Comparison of ENCODE assay signal across 8 cellular contexts in the genomic region with DNA sequence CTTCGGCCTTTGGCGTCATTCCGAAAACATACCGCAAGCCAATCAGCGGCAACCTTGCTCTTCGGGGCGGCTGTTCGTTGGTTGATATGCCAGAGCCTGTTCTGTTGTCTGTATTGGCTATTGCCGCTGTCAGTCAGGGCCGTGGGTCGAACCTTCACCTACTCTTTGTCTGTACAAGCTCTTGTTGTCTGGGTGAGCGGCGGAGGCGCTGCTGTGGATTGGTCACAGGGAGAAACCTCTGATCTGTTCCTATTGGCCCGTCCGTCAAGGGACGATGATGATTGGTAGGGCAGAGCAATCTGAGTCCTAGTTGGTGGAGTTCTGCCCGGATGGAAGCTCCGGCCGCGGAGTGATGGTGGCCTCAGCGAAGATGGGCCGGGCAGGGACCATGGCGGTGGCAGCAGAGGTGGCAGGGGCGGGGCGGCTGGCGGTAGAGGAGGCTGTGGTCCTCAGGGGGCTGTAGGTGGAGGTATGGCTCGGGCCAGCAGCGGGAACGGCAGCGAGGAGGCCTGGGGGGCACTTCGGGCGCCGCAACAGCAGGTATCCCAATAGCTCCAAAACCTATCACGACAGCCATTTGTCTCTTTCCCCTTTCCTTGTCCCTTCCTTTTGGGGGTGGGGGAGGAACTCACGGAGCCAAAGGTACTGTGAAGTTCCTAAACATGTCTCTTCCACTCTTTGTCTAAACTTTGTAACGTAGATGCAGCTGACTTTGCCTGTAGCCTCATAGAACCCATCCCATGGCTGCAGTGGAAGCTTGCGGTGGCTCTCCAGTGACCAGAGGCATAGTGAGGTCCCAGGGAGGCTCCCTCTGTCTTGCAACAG. TPM values are rescaled to one million over a fixed set of nuclear protein-coding genes. Genes with fewer than 3 reads are reported as not detected.
A peak's percentile ranks its signal among the peaks of the same experiment; 100 is the strongest.
DNase-seq lines count a peak whose midpoint lies in the region; ATAC-seq, FAIRE-seq and TF ChIP-seq lines count a peak whose summit lies in the region.

A gene (plus strand): TSS at position 307 of the 825 bp plus-strand sequence. CDS start 165 bp downstream, at position 472.

- TF ChIP-seq CTCF in AG09309 (IDR thresholded peaks at IDR 0.05; ENCODE audit: control insufficient read depth, insufficient read depth, low read depth, low read length, missing control alignments): no peak

- ATAC-seq in GM19035 (IDR thresholded peaks at IDR 0.05; ENCODE audit: unreplicated experiment) (peak; percentile 76), HG03378 (IDR thresholded peaks at IDR 0.05; ENCODE audit: unreplicated experiment) (peak; percentile 86)

- peak; percentile 96 for FAIRE-seq in islet of Langerhans (lab: Jason Lieb, UNC)

- peak within 1 kb of the TSS; percentile 75 for H3K4me3 ChIP-seq in AG09309 (ENCODE audit: control insufficient read depth, low read depth, low read length)

- DNase-seq in AG09309 (ENCODE audit: low read depth): peak; percentile 100
- DNase-seq in NCI-H460 (ENCODE audit: extremely low read depth, low read depth): peak; percentile 100
- peak; percentile 96 for DNase-seq in activated CD4-positive, CD25-positive, alpha-beta regulatory T cell treated with anti-CD3 and anti-CD28 coated beads, Interleukin-2, amount 50 U/mL, for 72 hours
- peak; percentile 99 for DNase-seq in cerebellar nuclear complex (lab: John Stamatoyannopoulos, UW)
- peak; percentile 96 for DNase-seq in stimulated activated CD4-positive, alpha-beta T cell treated with anti-CD3 and anti-CD28 coated beads, Interleukin-12 subunit alpha, Interleukin-12 subunit beta, amount 100 ng/mL, for 4 hours

RNA-seq across cellular contexts. Expression of the gene that starts here (rescaled TPM):
- 44.2 and 48.4 TPM in 2 replicates for total RNA-seq in NCI-H460 (2014; rRNA removed; shearing (Covaris generic))
- polyA plus RNA-seq in NCI-H460 (2014; cell fraction: nucleus; rRNA removed): 85.8 and 97.5 TPM in 2 replicates

Comparison
In these comparisons a context has a peak if more than half of its experiments do, and no peak if none do; other contexts are left out.
1. Peak in every context shown above with its lines: DNase-seq, ATAC-seq and H3K4me3 ChIP-seq.